Comparison of ENCODE assay signal across 10 cellular contexts in the genomic region with DNA sequence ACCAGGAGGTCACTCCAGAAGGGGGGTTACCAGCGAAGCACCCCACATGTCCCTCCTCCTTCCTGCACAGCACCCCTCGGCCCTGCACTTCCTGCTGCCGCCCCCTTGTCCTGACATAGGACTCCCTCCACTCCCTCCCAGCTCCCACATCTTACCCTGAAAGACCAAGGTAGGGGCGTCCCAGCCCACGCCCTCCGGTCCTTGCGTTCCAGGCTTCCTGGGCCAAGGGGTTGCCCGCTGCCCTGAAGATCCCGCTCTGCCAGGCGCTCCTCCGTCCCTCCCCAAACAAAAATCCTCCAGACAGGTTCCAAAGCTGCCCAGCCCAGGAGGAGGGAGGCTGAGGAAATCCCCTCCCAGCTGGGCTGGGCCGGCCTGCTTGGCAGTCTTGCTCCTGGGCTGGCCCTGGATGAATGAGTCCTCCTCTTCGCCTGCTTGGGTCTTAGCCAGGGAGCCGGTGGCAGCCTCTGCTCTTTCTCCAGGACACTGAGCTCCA. TPM values are rescaled to one million over a fixed set of nuclear protein-coding genes. Genes with fewer than 3 reads are reported as not detected.
A peak's percentile ranks its signal among the peaks of the same experiment; 100 is the strongest.
DNase-seq lines count a peak whose midpoint lies in the region; ATAC-seq lines count a peak whose summit lies in the region.
"Had no signal": no experiment of that assay in that cellular context is flagged by ENCODE, and none has a peak within 500 bp of the region (broad histone marks: within the 10 kb centered on the region; RNA-seq: fewer than 3 reads in every experiment).

A gene with protein sequence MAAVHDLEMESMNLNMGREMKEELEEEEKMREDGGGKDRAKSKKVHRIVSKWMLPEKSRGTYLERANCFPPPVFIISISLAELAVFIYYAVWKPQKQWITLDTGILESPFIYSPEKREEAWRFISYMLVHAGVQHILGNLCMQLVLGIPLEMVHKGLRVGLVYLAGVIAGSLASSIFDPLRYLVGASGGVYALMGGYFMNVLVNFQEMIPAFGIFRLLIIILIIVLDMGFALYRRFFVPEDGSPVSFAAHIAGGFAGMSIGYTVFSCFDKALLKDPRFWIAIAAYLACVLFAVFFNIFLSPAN (minus strand): TSS at position 304 of the 493 bp plus-strand sequence. CDS start 22,618 bp downstream, outside the sequence.

- ATAC-seq in HG03045 (IDR thresholded peaks at IDR 0.05; ENCODE audit: unreplicated experiment) (no peak), GM18868 (IDR thresholded peaks at IDR 0.05; ENCODE audit: unreplicated experiment) (no peak), HG02870 (IDR thresholded peaks at IDR 0.05; ENCODE audit: unreplicated experiment) (no peak)
- no peak for ATAC-seq in effector memory CD8-positive, alpha-beta T cell (replicated peaks)

- no peak within 1 kb of the TSS for H3K4me3 Mint-ChIP-seq in effector memory CD8-positive, alpha-beta T cell
- H3K4me3 Mint-ChIP-seq: activated T-cell treated with anti-CD3 and anti-CD28 coated beads, Interleukin-2, amount 50 U/mL, for 24 hours had no signal

- peaks cover 24 to 36% of the 10 kb centered on the region in 2 donors for H3K27me3 Mint-ChIP-seq in effector memory CD8-positive, alpha-beta T cell
- H3K27me3 Mint-ChIP-seq: activated T-cell treated with anti-CD3 and anti-CD28 coated beads, Interleukin-2, amount 50 U/mL, for 24 hours had no signal

- peaks cover 0 to 2% of the 10 kb centered on the region in 2 donors for H3K4me1 Mint-ChIP-seq in effector memory CD8-positive, alpha-beta T cell (ENCODE audit: low read depth in 2 of 2)

- DNase-seq in HT1080 (ENCODE audit: low read depth) (peak; percentile 70), cerebellar cortex (ENCODE audit: low spot score) (peak; percentile 53), kidney tubule cell (ENCODE audit: low spot score) (peak; percentile 73), superior temporal gyrus (ENCODE audit: extremely low spot score) (peak; percentile 51)
- no peak for DNase-seq in effector memory CD8-positive, alpha-beta T cell
- DNase-seq: activated T-cell treated with anti-CD3 and anti-CD28 coated beads, Interleukin-2, amount 50 U/mL, for 24 hours; NCI-H1436 treated with DMSO at 0.1 percent for 48 hours had no signal

- no peaks in the 10 kb centered on the region for H3K36me3 Mint-ChIP-seq in effector memory CD8-positive, alpha-beta T cell (ENCODE audit: insufficient read depth)

- H3K27ac Mint-ChIP-seq in effector memory CD8-positive, alpha-beta T cell, result peak within 1 kb of the TSS in 1 of 2 donors; percentile 53
- H3K27ac Mint-ChIP-seq: activated T-cell treated with anti-CD3 and anti-CD28 coated beads, Interleukin-2, amount 50 U/mL, for 24 hours had no signal

- H3K9me3 Mint-ChIP-seq in effector memory CD8-positive, alpha-beta T cell, result no peaks in the 10 kb centered on the region
- H3K9me3 Mint-ChIP-seq: activated T-cell treated with anti-CD3 and anti-CD28 coated beads, Interleukin-2, amount 50 U/mL, for 24 hours had no signal

RNA-seq across cellular contexts. Expression of the gene that starts here (rescaled TPM):
- 0.50 and 2.7 TPM in 2 replicates for total RNA-seq in HT1080 (2014; rRNA removed; shearing (Covaris generic))
- 0.93 and 1.7 TPM in 2 replicates for polyA plus RNA-seq in HT1080 (2015; cell fraction: cytosol; rRNA removed)
- polyA plus RNA-seq in HT1080 (2015; cell fraction: nucleus; rRNA removed), result 1.6 and 3.1 TPM in 2 replicates

Comparison
In these comparisons a context has a peak if more than half of its experiments do, and no peak if none do; other contexts are left out.
1. DNase-seq: peak in HT1080 (single experiment), cerebellar cortex (single experiment), kidney tubule cell (single experiment) and superior temporal gyrus (single experiment); none in effector memory CD8-positive, alpha-beta T cell (0 of 3).